Comparison of ENCODE assay signal across 8 cellular contexts in genomic region chr16:1494129-1494640, GRCh38. TPM values are rescaled to one million over a fixed set of nuclear protein-coding genes. Genes with fewer than 3 reads are reported as not detected.
DNase-seq lines count a peak whose midpoint lies in the region; ATAC-seq, FAIRE-seq and TF ChIP-seq lines count a peak whose summit lies in the region.

No MANE protein-coding gene starts in this region.

- H3K4me1 Mint-ChIP-seq in Calu3 (ENCODE audit: low read depth, unreplicated experiment): peaks cover 7% of the 10 kb centered on the region

- intact Hi-C loops in Calu3 (cut with micrococcal nuclease; ENCODE audit: unreplicated experiment) (no loop called here), adrenal gland (cut with DNase I) (no loop called here)

- no peaks in the 10 kb centered on the region for H3K9me3 Mint-ChIP-seq in Calu3 (ENCODE audit: low read depth, unreplicated experiment)

- H3K36me3 ChIP-seq in adrenal gland (replicated peaks in 1 of 2) (peaks cover 0 to 37% of the 10 kb centered on the region in 2 donors), iPS-15b (ENCODE audit: control insufficient read depth, insufficient read depth, low read length) (peaks cover 35% of the 10 kb centered on the region), small intestine (ENCODE audit: control insufficient read depth in 2 of 2, insufficient read depth in 2 of 2, low read length in 2 of 2) (peaks cover under 1 to 3% of the 10 kb centered on the region in 2 donors)

- H3K4me3 Mint-ChIP-seq in Calu3 (ENCODE audit: low read depth, unreplicated experiment): peak overlapping the region; percentile 85

- peak overlapping the region in 2 of 4 donors; percentile 68 to 69 for H3K4me3 ChIP-seq in adrenal gland
- H3K4me3 ChIP-seq in iPS-15b (ENCODE audit: low read depth, low read length): peak overlapping the region; percentile 76
- peak overlapping the region in 1 of 2 donors; percentile 78 for H3K4me3 ChIP-seq in small intestine (ENCODE audit: low read depth in 1 of 2, low read length in 2 of 2)

- H3K36me3 Mint-ChIP-seq in Calu3 (ENCODE audit: insufficient read depth, unreplicated experiment): peaks cover 39% of the 10 kb centered on the region

- peak overlapping the region; percentile 73 for H3K9ac ChIP-seq in iPS-15b (ENCODE audit: low read depth, low read length)

- CTCF ChIA-PET in Calu3 (lab: Charles Lee): interaction anchor here (0.6 kb wide), 1 partner anchor 1397 kb away, joined by 3 read pairs; no protein-coding TSS in a partner anchor

- H3K4me1 ChIP-seq in adrenal gland (replicated peaks in 1 of 2) (peaks cover 9 to 17% of the 10 kb centered on the region in 2 donors), iPS-15b (ENCODE audit: control insufficient read depth, insufficient read depth, low read length) (peaks cover 4% of the 10 kb centered on the region), small intestine (ENCODE audit: control insufficient read depth in 2 of 2, insufficient read depth in 1 of 2, low read depth in 1 of 2, low read length in 1 of 2) (no peaks in the 10 kb centered on the region)

- DNase-seq in Calu3 (no peak), HuH-7.5 (ENCODE audit: low spot score) (peak; percentile 68), adrenal gland (peak; percentile 61 to 85 (median 82)), small intestine (peak; percentile 13), NCI-H345 (lab: John Stamatoyannopoulos, UW) (no peak), GDM1 (lab: John Stamatoyannopoulos, UW) (no peak)

- WGBS in adrenal gland, 4 donors: 16 to 41% (median 20%) methylated on average over 3 to 25 of the region's 25 CpGs
- WGBS in small intestine, 3 donors: 28 to 32% (median 30%) methylated on average over 23 to 25 of the region's 25 CpGs

- peak overlapping the region; percentile 69 for H3K27ac Mint-ChIP-seq in Calu3 (ENCODE audit: unreplicated experiment)

- no peak for TF ChIP-seq POLR2A in adrenal gland (IDR thresholded peaks at IDR 0.05)

- H3K27me3 Mint-ChIP-seq in Calu3 (ENCODE audit: unreplicated experiment): no peaks in the 10 kb centered on the region

- no peak for FAIRE-seq in small intestine (lab: Jason Lieb, UNC)

- H3K9me3 ChIP-seq in adrenal gland (replicated peaks in 1 of 3): no peaks in the 10 kb centered on the region
- H3K9me3 ChIP-seq in iPS-15b (ENCODE audit: control insufficient read depth, insufficient read depth, low read length): no peaks in the 10 kb centered on the region
- H3K9me3 ChIP-seq in small intestine (ENCODE audit: control insufficient read depth, low read depth): no peaks in the 10 kb centered on the region

- peak overlapping the region in 4 of 5 donors; percentile 62 to 91 (median 76) for H3K27ac ChIP-seq in adrenal gland
- no peak overlapping the region for H3K27ac ChIP-seq in small intestine (ENCODE audit: low read depth in 1 of 2, low read length in 1 of 2)

- H3K27me3 ChIP-seq in adrenal gland (no peaks in the 10 kb centered on the region), iPS-15b (ENCODE audit: control insufficient read depth, insufficient read depth, low read length) (no peaks in the 10 kb centered on the region), small intestine (ENCODE audit: control insufficient read depth in 2 of 2, insufficient read depth in 2 of 2, low read length in 2 of 2) (no peaks in the 10 kb centered on the region)

- TF ChIP-seq CTCF in Calu3 (IDR thresholded peaks at IDR 0.05; ENCODE audit: unreplicated experiment) (no peak), adrenal gland (IDR thresholded peaks at IDR 0.05) (peak; percentile 27 to 74 (median 59))

- no peak for ATAC-seq in GM21423 (IDR thresholded peaks at IDR 0.05; ENCODE audit: unreplicated experiment)

- no TSS peak for BruUV-seq in Calu3 (replicated peaks; lab: Mats Ljungman, UMichigan)

RNA-seq across cellular contexts. Expression of gene TELO2, which starts 1.0 kb away (rescaled TPM):
- total RNA-seq in Calu3 (2022) (84.9 and 85.4 TPM in 2 replicates), adrenal gland (10 to 100 TPM; 17.0 to 53.7 (median 23.7) TPM)
- polyA plus RNA-seq in adrenal gland (100 to 1,000 TPM in 1 of 3 donors, 10 to 100 TPM in 1, 1 to 10 TPM in 1; 1.3 to 173 (median 96.0) TPM), small intestine (10 to 100 TPM; 41.3 to 50.3 (median 41.4) TPM)

RNA-seq across cellular contexts. Expression of gene PTX4, which starts 5.4 kb away (rescaled TPM):
- total RNA-seq in Calu3 (2022) (not detected in 2 replicates), adrenal gland (1 to 10 TPM in 2 of 8 donors, under 1 TPM in 4, not detected in 2; 0.39 to 1.4 (median 0.61) TPM)
- polyA plus RNA-seq in adrenal gland (under 1 TPM in 2 of 3 donors, not detected in 1; 0.16 to 0.17 TPM), small intestine (under 1 TPM in 1 of 3 donors, not detected in 2; 0.07 TPM)

RNA-seq across cellular contexts. Expression of gene CLCN7, which starts 19.4 kb away (rescaled TPM):
- total RNA-seq in Calu3 (2022) (117 and 122 TPM in 2 replicates), adrenal gland (100 to 1,000 TPM in 5 of 8 donors, 10 to 100 TPM in 3; 83.8 to 243 (median 142) TPM)
- polyA plus RNA-seq in adrenal gland (100 to 1,000 TPM in 2 of 3 donors, 10 to 100 TPM in 1; 25.3 to 369 (median 133) TPM), small intestine (10 to 100 TPM; 28.4 to 48.5 (median 37.1) TPM)

RNA-seq across cellular contexts. Expression of gene TMEM204, which starts 39.3 kb away (rescaled TPM):
- total RNA-seq in Calu3 (2022): not detected in 2 replicates
- total RNA-seq in adrenal gland: 10 to 100 TPM; 20.1 to 77.2 (median 31.3) TPM
- 10 to 100 TPM in 2 of 3 donors, 1 to 10 TPM in 1; 7.4 to 30.7 (median 26.6) TPM for polyA plus RNA-seq in adrenal gland
- 10 to 100 TPM in 1 of 3 donors, 1 to 10 TPM in 2; 1.6 to 23.8 (median 7.8) TPM for polyA plus RNA-seq in small intestine

RNA-seq across cellular contexts. Expression of gene CCDC154, which starts 49.8 kb away (rescaled TPM):
- total RNA-seq in Calu3 (2022) (3.2 and 6.1 TPM in 2 replicates), adrenal gland (1 to 10 TPM in 4 of 8 donors, under 1 TPM in 4; 0.28 to 3.1 (median 0.83) TPM)
- polyA plus RNA-seq in adrenal gland (10 to 100 TPM in 2 of 3 donors, not detected in 1; 10.7 to 39.7 TPM), small intestine (1 to 10 TPM in 1 of 3 donors, under 1 TPM in 1, not detected in 1; 0.76 to 1.4 TPM)

Comparison
In these comparisons a context has a peak if more than half of its experiments do, and no peak if none do; other contexts are left out.
1. DNase-seq: peak in HuH-7.5 (single experiment), adrenal gland (7 of 7) and small intestine (single experiment); none in Calu3 (single experiment), NCI-H345 (single experiment) and GDM1 (single experiment).
2. H3K27ac ChIP-seq: peak in adrenal gland (4 of 5); none in small intestine (0 of 2).